Comparison of ENCODE assay signal across 20 cellular contexts in genomic region chr20:8678098-8678776, GRCh38.
DNase-seq lines count a peak whose midpoint lies in the region; ATAC-seq lines count a peak whose summit lies in the region.
"Had no signal": no experiment of that assay in that cellular context is flagged by ENCODE, and none has a peak within 500 bp of the region (broad histone marks: within the 10 kb centered on the region; RNA-seq: fewer than 3 reads in every experiment).

No MANE protein-coding gene starts in this region.

- peak; percentile 9 for DNase-seq in AG08396 (ENCODE audit: low spot score)
- DNase-seq in GM23248 = peak; percentile 27
- peak; percentile 17 for DNase-seq in adipocyte (ENCODE audit: low read depth)
- DNase-seq in right cardiac atrium = no peak
- DNase-seq in activated T-helper 1 cell treated with anti-CD3 and anti-CD28 coated beads, Interleukin-12 subunit alpha, Interleukin-12 subunit beta, Interleukin-2, Interleukin-4 antibody, amounts not matched to agents 30 ng/mL and 10 ng/mL and 1 ng/mL, durations not matched to agents 14 hours and 24 hours and 36 hours (ENCODE audit: low spot score) = no peak
- DNase-seq in ecto neural progenitor cell (ENCODE audit: low spot score) = no peak
- DNase-seq: Caco-2; CD4-positive, CD25-positive, alpha-beta regulatory T cell; DMS153; GOT3; KG1; NCI-H1436; NCI-H2029; NCI-H2171; NCI-H510A; NCI-H774; PC-9 had no signal

- no peaks in the 10 kb centered on the region for H3K36me3 ChIP-seq in GM23248 (ENCODE audit: low read depth)
- no peaks in the 10 kb centered on the region for H3K36me3 ChIP-seq in adipocyte (ENCODE audit: control insufficient read depth, insufficient read depth, low read length, severe bottlenecking)

- H3K9me2 ChIP-seq in GM23248 (ENCODE audit: insufficient read depth) = no peaks in the 10 kb centered on the region

- in situ Hi-C loops in GM23248 (cut with MboI) = no loop called here

- H3K4me1 Mint-ChIP-seq in activated T-helper 1 cell treated with anti-CD3 and anti-CD28 coated beads, Interleukin-12 subunit alpha, Interleukin-12 subunit beta, Interleukin-2, Interleukin-4 antibody, amounts not matched to agents 30 ng/mL and 10 ng/mL and 1 ng/mL, durations not matched to agents 14 hours and 24 hours and 36 hours (ENCODE audit: low read depth) = no peaks in the 10 kb centered on the region
- H3K4me1 Mint-ChIP-seq: CD4-positive, CD25-positive, alpha-beta regulatory T cell had no signal

- no peak overlapping the region for H3K27ac Mint-ChIP-seq in activated T-helper 1 cell treated with anti-CD3 and anti-CD28 coated beads, Interleukin-12 subunit alpha, Interleukin-12 subunit beta, Interleukin-2, Interleukin-4 antibody, amounts not matched to agents 30 ng/mL and 10 ng/mL and 1 ng/mL, durations not matched to agents 14 hours and 24 hours and 36 hours
- H3K27ac Mint-ChIP-seq: CD4-positive, CD25-positive, alpha-beta regulatory T cell had no signal

- no peak overlapping the region for H3K4me3 ChIP-seq in GM23248
- no peak overlapping the region for H3K4me3 ChIP-seq in adipocyte (ENCODE audit: low read length)
- H3K4me3 ChIP-seq in right cardiac atrium (ENCODE audit: low read length) = no peak overlapping the region
- H3K4me3 ChIP-seq: A549, PC-9 had no signal

- intact Hi-C loops in right cardiac atrium (cut with DNase I) = no loop called here
- intact Hi-C loops in activated T-helper 1 cell treated with anti-CD3 and anti-CD28 coated beads, Interleukin-12 subunit alpha, Interleukin-12 subunit beta, Interleukin-2, Interleukin-4 antibody, amounts not matched to agents 30 ng/mL and 10 ng/mL and 1 ng/mL, durations not matched to agents 14 hours and 24 hours and 36 hours (cut with micrococcal nuclease) = no loop called here

- H3K4me1 ChIP-seq in GM23248 (ENCODE audit: insufficient read depth) = peaks cover 8% of the 10 kb centered on the region
- H3K4me1 ChIP-seq in adipocyte (ENCODE audit: control insufficient read depth, insufficient read depth, low read length) = no peaks in the 10 kb centered on the region
- no peaks in the 10 kb centered on the region for H3K4me1 ChIP-seq in right cardiac atrium (ENCODE audit: control insufficient read depth, insufficient read depth, low read length)
- H3K4me1 ChIP-seq: A549, Caco-2 had no signal

- H3K9ac ChIP-seq in GM23248 (no peak overlapping the region), adipocyte (ENCODE audit: low read length) (no peak overlapping the region)

- no peaks in the 10 kb centered on the region for H3K9me3 Mint-ChIP-seq in activated T-helper 1 cell treated with anti-CD3 and anti-CD28 coated beads, Interleukin-12 subunit alpha, Interleukin-12 subunit beta, Interleukin-2, Interleukin-4 antibody, amounts not matched to agents 30 ng/mL and 10 ng/mL and 1 ng/mL, durations not matched to agents 14 hours and 24 hours and 36 hours

- 57 to 67% methylated on average over 5 of the region's 5 CpGs for WGBS in GM23248 (ENCODE audit: low coverage in 1 of 2, low lambda C conversion rate in 2 of 2, missing lambda C conversion rate in 2 of 2), 2 experiments
- WGBS in right cardiac atrium = 39% methylated on average over 5 of the region's 5 CpGs

- no peak overlapping the region for H3K4me2 ChIP-seq in GM23248 (ENCODE audit: unreplicated experiment)
- H3K4me2 ChIP-seq: A549, PC-9 had no signal

- H3K4me3 Mint-ChIP-seq in activated T-helper 1 cell treated with anti-CD3 and anti-CD28 coated beads, Interleukin-12 subunit alpha, Interleukin-12 subunit beta, Interleukin-2, Interleukin-4 antibody, amounts not matched to agents 30 ng/mL and 10 ng/mL and 1 ng/mL, durations not matched to agents 14 hours and 24 hours and 36 hours = no peak overlapping the region
- H3K4me3 Mint-ChIP-seq: CD4-positive, CD25-positive, alpha-beta regulatory T cell had no signal

- H3K79me2 ChIP-seq in GM23248 (ENCODE audit: insufficient read depth) = no peaks in the 10 kb centered on the region

- H3F3A ChIP-seq in GM23248 (ENCODE audit: insufficient read depth) = peaks cover 5% of the 10 kb centered on the region; the same call in 1 of the 2 replicates

- H3K27ac ChIP-seq in GM23248 = no peak overlapping the region
- H3K27ac ChIP-seq in right cardiac atrium (ENCODE audit: low read length) = no peak overlapping the region
- H3K27ac ChIP-seq: A549, PC-9 had no signal

- peak; percentile 16 to 67 for ATAC-seq in right cardiac atrium
- no peak for ATAC-seq in HG03025 (IDR thresholded peaks at IDR 0.05; ENCODE audit: low FRiP score, unreplicated experiment)
- no peak for ATAC-seq in HG03095 (IDR thresholded peaks at IDR 0.05; ENCODE audit: unreplicated experiment)
- ATAC-seq: A549 had no signal

- H3K9me3 ChIP-seq in GM23248 (ENCODE audit: low read depth) (no peaks in the 10 kb centered on the region), adipocyte (ENCODE audit: control insufficient read depth, low read length) (no peaks in the 10 kb centered on the region), right cardiac atrium (ENCODE audit: control insufficient read depth, low read length) (no peaks in the 10 kb centered on the region)
- H3K9me3 ChIP-seq: A549, Caco-2 had no signal

- H3K27me3 Mint-ChIP-seq in activated T-helper 1 cell treated with anti-CD3 and anti-CD28 coated beads, Interleukin-12 subunit alpha, Interleukin-12 subunit beta, Interleukin-2, Interleukin-4 antibody, amounts not matched to agents 30 ng/mL and 10 ng/mL and 1 ng/mL, durations not matched to agents 14 hours and 24 hours and 36 hours (ENCODE audit: insufficient read depth) = no peaks in the 10 kb centered on the region
- H3K27me3 Mint-ChIP-seq: CD4-positive, CD25-positive, alpha-beta regulatory T cell had no signal

- no peak overlapping the region for H2AFZ ChIP-seq in GM23248
- H2AFZ ChIP-seq: PC-9 had no signal

- H3K27me3 ChIP-seq in GM23248 (replicated peaks; ENCODE audit: insufficient read depth) (no peaks in the 10 kb centered on the region), adipocyte (replicated peaks; ENCODE audit: control insufficient read depth, insufficient read depth, low read length) (no peaks in the 10 kb centered on the region), right cardiac atrium (ENCODE audit: control insufficient read depth, insufficient read depth) (no peaks in the 10 kb centered on the region)

- H3K36me3 Mint-ChIP-seq in activated T-helper 1 cell treated with anti-CD3 and anti-CD28 coated beads, Interleukin-12 subunit alpha, Interleukin-12 subunit beta, Interleukin-2, Interleukin-4 antibody, amounts not matched to agents 30 ng/mL and 10 ng/mL and 1 ng/mL, durations not matched to agents 14 hours and 24 hours and 36 hours (ENCODE audit: low read depth) = no peaks in the 10 kb centered on the region
- H3K36me3 Mint-ChIP-seq: CD4-positive, CD25-positive, alpha-beta regulatory T cell had no signal

- no peaks in the 10 kb centered on the region for H4K20me1 ChIP-seq in GM23248 (ENCODE audit: insufficient read depth)

Comparison
In these comparisons a context has a peak if more than half of its experiments do, and no peak if none do; other contexts are left out.
1. DNase-seq: peak in AG08396 (single experiment), GM23248 (single experiment) and adipocyte (single experiment); none in right cardiac atrium (0 of 3), activated T-helper 1 cell treated with anti-CD3 and anti-CD28 coated beads, Interleukin-12 subunit alpha, Interleukin-12 subunit beta, Interleukin-2, Interleukin-4 antibody, amounts not matched to agents 30 ng/mL and 10 ng/mL and 1 ng/mL, durations not matched to agents 14 hours and 24 hours and 36 hours (single experiment) and ecto neural progenitor cell (single experiment).
2. ATAC-seq: peak in right cardiac atrium (2 of 2); none in HG03025 (single experiment) and HG03095 (single experiment).